7 cellular contexts compared by ENCODE assay signal in genomic region chr12:132904718-132905328, GRCh38.
A peak's percentile ranks its signal among the peaks of the same experiment; 100 is the strongest.
DNase-seq lines count a peak whose midpoint lies in the region; TF ChIP-seq lines count a peak whose summit lies in the region.

No MANE protein-coding gene starts in this region.

- peaks cover 12% of the 10 kb centered on the region for H3K36me3 Mint-ChIP-seq in activated T-cell treated with anti-CD3 and anti-CD28 coated beads, Interleukin-2, amount 50 U/mL, for 24 hours (ENCODE audit: low read depth)

- no peak overlapping the region for H3K27ac ChIP-seq in substantia nigra (ENCODE audit: low read depth, low read length, poor library complexity, severe bottlenecking)

- TF ChIP-seq CTCF in LNCAP (IDR thresholded peaks at IDR 0.05) (peak; percentile 40), fibroblast of mammary gland (conservative IDR thresholded peaks at IDR 0.05; ENCODE audit: control insufficient read depth, insufficient read depth, low read depth, low read length) (peak; percentile 60)

- H3K4me3 ChIP-seq in fibroblast of mammary gland (ENCODE audit: control insufficient read depth, low read depth, low read length): no peak overlapping the region

- peaks cover 2% of the 10 kb centered on the region for H3K9me3 Mint-ChIP-seq in activated T-cell treated with anti-CD3 and anti-CD28 coated beads, Interleukin-2, amount 50 U/mL, for 24 hours

- DNase-seq in activated T-cell treated with anti-CD3 and anti-CD28 coated beads, Interleukin-2, amount 50 U/mL, for 24 hours: peak; percentile 95
- DNase-seq in fibroblast of mammary gland (ENCODE audit: low read depth): peak; percentile 57
- peak in 52 of 56 donors; percentile 5 to 85 (median 50) for DNase-seq in nucleus accumbens (lab: John Stamatoyannopoulos, UW)
- DNase-seq in substantia nigra (lab: John Stamatoyannopoulos, UW): peak in 42 of 49 donors; percentile 2 to 76 (median 42)
- DNase-seq in HCEC 1CT: no peak
- DNase-seq in KG1 (lab: John Stamatoyannopoulos, UW): no peak

- no peaks in the 10 kb centered on the region for H3K27me3 Mint-ChIP-seq in activated T-cell treated with anti-CD3 and anti-CD28 coated beads, Interleukin-2, amount 50 U/mL, for 24 hours

- peak overlapping the region; percentile 79 for H3K27ac Mint-ChIP-seq in activated T-cell treated with anti-CD3 and anti-CD28 coated beads, Interleukin-2, amount 50 U/mL, for 24 hours

- H3K4me1 Mint-ChIP-seq in activated T-cell treated with anti-CD3 and anti-CD28 coated beads, Interleukin-2, amount 50 U/mL, for 24 hours (ENCODE audit: low read depth): peaks cover 25% of the 10 kb centered on the region

- H3K4me3 Mint-ChIP-seq in activated T-cell treated with anti-CD3 and anti-CD28 coated beads, Interleukin-2, amount 50 U/mL, for 24 hours: peak overlapping the region; percentile 53

Comparison
In these comparisons a context has a peak if more than half of its experiments do, and no peak if none do; other contexts are left out.
1. DNase-seq: peak in activated T-cell treated with anti-CD3 and anti-CD28 coated beads, Interleukin-2, amount 50 U/mL, for 24 hours (single experiment), fibroblast of mammary gland (single experiment), nucleus accumbens (52 of 56) and substantia nigra (42 of 49); none in HCEC 1CT (single experiment) and KG1 (single experiment).